ENCODE assay signal across 8 cellular contexts in the genomic region with DNA sequence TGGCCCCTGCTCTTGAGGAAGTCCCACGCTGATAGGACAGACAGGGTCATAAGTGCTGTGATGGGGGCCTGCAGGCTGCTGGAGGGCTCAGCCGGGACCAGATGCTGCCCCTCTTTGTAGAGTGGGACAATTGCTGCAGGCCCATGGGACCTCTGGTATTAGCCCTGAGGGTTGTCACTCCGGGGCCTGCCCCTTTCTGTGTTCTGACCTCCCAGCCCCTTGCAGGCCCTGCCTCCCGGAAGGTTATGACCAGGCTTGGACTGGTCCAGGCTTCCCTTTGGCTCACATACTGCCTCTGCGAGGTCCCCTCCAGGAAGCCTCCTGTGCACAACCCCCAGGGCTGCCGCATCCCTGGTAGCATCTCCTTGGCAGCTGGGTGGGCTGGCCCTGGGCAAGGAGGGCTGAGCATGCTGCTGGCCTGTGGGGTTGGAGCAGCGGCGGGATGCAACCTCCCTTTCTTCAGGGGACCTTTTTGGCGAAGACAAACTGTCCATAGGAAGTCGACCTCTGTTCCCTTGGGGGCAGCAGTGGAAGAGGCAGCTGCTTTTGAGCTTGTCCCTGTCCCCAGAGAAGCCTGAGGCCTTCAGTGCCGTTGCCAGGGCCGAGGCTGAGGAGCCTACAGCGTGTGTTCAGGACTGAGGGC.
DNase-seq lines count a peak whose midpoint lies in the region; ATAC-seq, FAIRE-seq and TF ChIP-seq lines count a peak whose summit lies in the region.

No MANE protein-coding gene starts in this region.

- H3K27ac Mint-ChIP-seq in effector memory CD8-positive, alpha-beta T cell: peak overlapping the region; percentile 98

- H3K4me3 ChIP-seq in HL-60 (replicated peaks; ENCODE audit: insufficient read depth, low read length): no peak overlapping the region

- 0 out of 2 replicates have a peak overlapping the region, but pooled peaks have one; percentile 12 for H3K27ac ChIP-seq in HL-60 (replicated peaks)

- no peaks in the 10 kb centered on the region for H3K27me3 ChIP-seq in HL-60 (ENCODE audit: insufficient read depth, poor library complexity, severe bottlenecking)

- no peak for DNase-seq in HL-60 (ENCODE audit: low read depth in 1 of 2, low spot score in 1 of 2)
- no peak for DNase-seq in effector memory CD8-positive, alpha-beta T cell
- peak; percentile 47 for DNase-seq in retina
- DNase-seq in dedifferentiated amniotic fluid mesenchymal stem cell (ENCODE audit: extremely low spot score): no peak
- DNase-seq in HTR-8/SVneo (ENCODE audit: insufficient read length, low spot score): no peak
- DNase-seq in NCI-H510A treated with DMSO at 0.1 percent for 48 hours (lab: John Stamatoyannopoulos, UW): no peak

- peak overlapping the region; percentile 92 to 93 for H3K4me3 Mint-ChIP-seq in effector memory CD8-positive, alpha-beta T cell

- H3K27me3 Mint-ChIP-seq in effector memory CD8-positive, alpha-beta T cell: no peaks in the 10 kb centered on the region

- no peaks in the 10 kb centered on the region for H3K9me3 Mint-ChIP-seq in effector memory CD8-positive, alpha-beta T cell

- no peak for FAIRE-seq in HTR-8/SVneo (lab: Jason Lieb, UNC)

- no peak for TF ChIP-seq CTCF in HL-60 (IDR thresholded peaks at IDR 0.05; ENCODE audit: insufficient read depth, low read length)

- peak; percentile 37 for ATAC-seq in GM18861 (IDR thresholded peaks at IDR 0.05; ENCODE audit: unreplicated experiment)
- no peak for ATAC-seq in effector memory CD8-positive, alpha-beta T cell (replicated peaks)
- no peak for ATAC-seq in GM19467 (IDR thresholded peaks at IDR 0.05; ENCODE audit: unreplicated experiment)

- peaks cover 16 to 23% of the 10 kb centered on the region in 2 donors for H3K4me1 Mint-ChIP-seq in effector memory CD8-positive, alpha-beta T cell (ENCODE audit: low read depth in 2 of 2)

- H3K36me3 Mint-ChIP-seq in effector memory CD8-positive, alpha-beta T cell (ENCODE audit: insufficient read depth): peaks cover 28% of the 10 kb centered on the region
